Comparison of ENCODE assay signal across 1 cellular context in the genomic region with DNA sequence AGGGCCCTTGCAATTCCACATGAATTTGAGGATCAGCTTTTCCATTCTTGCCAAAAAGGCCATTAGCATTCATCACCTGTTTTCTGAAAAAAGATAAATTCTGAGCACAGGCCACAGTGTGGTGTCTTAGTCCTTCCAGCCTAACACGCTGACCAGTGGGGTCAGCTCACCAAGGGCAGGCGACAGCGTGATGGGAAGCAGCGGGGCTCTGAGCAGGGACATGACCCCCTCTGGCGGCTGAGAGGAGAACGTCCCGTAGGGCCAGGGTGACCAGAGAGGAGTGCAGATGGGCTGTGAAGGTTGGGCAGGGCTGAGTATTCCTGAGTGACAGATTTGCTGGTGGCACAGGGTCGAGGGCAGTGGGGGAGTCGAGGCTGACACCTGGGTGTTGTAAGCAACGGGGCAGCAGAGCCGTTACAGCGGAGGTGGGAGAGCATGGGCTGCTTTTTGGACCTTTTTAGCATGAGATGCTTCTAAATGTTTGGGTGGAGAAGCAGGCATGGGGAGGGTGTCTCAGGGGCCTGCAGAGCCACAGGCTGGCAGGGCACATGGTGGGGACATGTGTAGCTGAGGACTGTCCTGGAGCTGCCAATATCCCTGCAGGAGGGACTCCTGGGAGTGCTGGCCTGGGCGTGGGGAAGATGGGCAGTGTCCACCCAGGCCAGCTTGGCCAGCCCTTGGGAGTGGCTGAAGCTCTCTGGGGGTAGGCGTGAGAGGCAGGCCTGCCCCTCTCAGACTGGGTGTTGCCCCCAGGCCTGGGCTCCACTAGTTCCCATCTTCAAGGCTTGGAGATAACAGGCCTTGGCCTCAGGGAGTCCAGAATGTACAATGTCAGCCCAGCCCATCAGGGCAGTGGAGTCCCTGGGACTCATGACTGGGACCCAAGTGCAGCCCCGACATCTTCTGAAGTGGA.
A peak's percentile ranks its signal among the peaks of the same experiment; 100 is the strongest.
TF ChIP-seq lines count a peak whose summit lies in the region.

No MANE protein-coding gene starts in this region.

TF ChIP-seq in K562, 482 proteins besides CTCF, POLR2A, EP300 and RAD21 (continued from another document and continues in another):
- TF ChIP-seq HMBOX1 (IDR thresholded peaks at IDR 0.05) (peak; percentile 85), MAFG (tag; conservative IDR thresholded peaks at IDR 0.05) (no peak), NCOA2 (IDR thresholded peaks at IDR 0.05; ENCODE audit: partially characterized antibody in 2 of 2) (no peak), U2AF2 (optimal IDR thresholded peaks at IDR 0.05; ENCODE audit: low read depth, low read length) (no peak), POLR2B (IDR thresholded peaks at IDR 0.05; ENCODE audit: low read depth, partially characterized antibody) (no peak), BACH1 (tag; IDR thresholded peaks at IDR 0.05) (no peak), MAFF (IDR thresholded peaks at IDR 0.05; ENCODE audit: low read length) (no peak), ERF (CRISPR knock-in tag; IDR thresholded peaks at IDR 0.05) (no peak), JUND (IDR thresholded peaks at IDR 0.05; ENCODE audit: borderline replicate concordance, low read depth, low read length) (peak; percentile 77), JUND (tag; IDR thresholded peaks at IDR 0.05; ENCODE audit: borderline replicate concordance, low read depth, low read length) (peak; percentile 66; the same call in 1 of the 3 replicates), ZNF696 (CRISPR knock-in tag; conservative IDR thresholded peaks at IDR 0.05) (no peak), NFE2 (IDR thresholded peaks at IDR 0.05; ENCODE audit: low read depth) (no peak), ZKSCAN3 (CRISPR knock-in tag; IDR thresholded peaks at IDR 0.05) (no peak), FOXK2 (conservative IDR thresholded peaks at IDR 0.05 in 1 of 2, IDR thresholded peaks at IDR 0.05 in 1 of 2; ENCODE audit: low read depth in 2 of 2) (no peak), HBP1 (CRISPR knock-in tag; IDR thresholded peaks at IDR 0.05) (no peak), SIX5 (IDR thresholded peaks at IDR 0.05; ENCODE audit: borderline replicate concordance in 1 of 2, insufficient read depth in 1 of 2, low read depth in 1 of 2, low read length in 2 of 2) (no peak), MED1 (CRISPR knock-in tag; IDR thresholded peaks at IDR 0.05; ENCODE audit: borderline replicate concordance) (no peak), POU5F1 (IDR thresholded peaks at IDR 0.05; ENCODE audit: borderline replicate concordance, low read depth, low read length, partially characterized antibody) (peak; percentile 45), MEF2D (tag; conservative IDR thresholded peaks at IDR 0.05; ENCODE audit: low read depth) (no peak; the same call in 1 of the 2 replicates), ZNF263 (CRISPR knock-in tag; IDR thresholded peaks at IDR 0.05; ENCODE audit: borderline replicate concordance) (no peak; the same call in 1 of the 2 replicates), ZBED1 (IDR thresholded peaks at IDR 0.05) (peak; percentile 72; the same call in 1 of the 2 replicates), STAT5A (IDR thresholded peaks at IDR 0.05; ENCODE audit: borderline replicate concordance, low read length) (no peak), ZNF134 (CRISPR knock-in tag; conservative IDR thresholded peaks at IDR 0.05) (no peak), SRSF1 (IDR thresholded peaks at IDR 0.05; ENCODE audit: low read depth, low read length) (no peak), ZNF431 (CRISPR knock-in tag; IDR thresholded peaks at IDR 0.05) (no peak), ILK (tag; IDR thresholded peaks at IDR 0.05; ENCODE audit: borderline replicate concordance, low read depth) (no peak), THRA (IDR thresholded peaks at IDR 0.05) (no peak), OTX1 (CRISPR knock-in tag; IDR thresholded peaks at IDR 0.05) (no peak), ZSCAN32 (CRISPR knock-in tag; IDR thresholded peaks at IDR 0.05) (no peak), FOXP1 (CRISPR knock-in tag; IDR thresholded peaks at IDR 0.05) (no peak)
- TF ChIP-seq, protein P1, sequence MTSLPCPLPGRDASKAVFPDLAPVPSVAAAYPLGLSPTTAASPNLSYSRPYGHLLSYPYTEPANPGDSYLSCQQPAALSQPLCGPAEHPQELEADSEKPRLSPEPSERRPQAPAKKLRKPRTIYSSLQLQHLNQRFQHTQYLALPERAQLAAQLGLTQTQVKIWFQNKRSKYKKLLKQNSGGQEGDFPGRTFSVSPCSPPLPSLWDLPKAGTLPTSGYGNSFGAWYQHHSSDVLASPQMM (CRISPR knock-in tag; IDR thresholded peaks at IDR 0.05), result no peak
- TF ChIP-seq, protein P2, sequence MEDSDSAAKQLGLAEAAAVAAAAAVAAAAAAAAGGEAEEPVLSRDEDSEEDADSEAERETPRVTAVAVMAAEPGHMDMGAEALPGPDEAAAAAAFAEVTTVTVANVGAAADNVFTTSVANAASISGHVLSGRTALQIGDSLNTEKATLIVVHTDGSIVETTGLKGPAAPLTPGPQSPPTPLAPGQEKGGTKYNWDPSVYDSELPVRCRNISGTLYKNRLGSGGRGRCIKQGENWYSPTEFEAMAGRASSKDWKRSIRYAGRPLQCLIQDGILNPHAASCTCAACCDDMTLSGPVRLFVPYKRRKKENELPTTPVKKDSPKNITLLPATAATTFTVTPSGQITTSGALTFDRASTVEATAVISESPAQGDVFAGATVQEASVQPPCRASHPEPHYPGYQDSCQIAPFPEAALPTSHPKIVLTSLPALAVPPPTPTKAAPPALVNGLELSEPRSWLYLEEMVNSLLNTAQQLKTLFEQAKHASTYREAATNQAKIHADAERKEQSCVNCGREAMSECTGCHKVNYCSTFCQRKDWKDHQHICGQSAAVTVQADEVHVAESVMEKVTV (CRISPR knock-in tag; IDR thresholded peaks at IDR 0.05), result peak; percentile 90
- TF ChIP-seq, protein P3, sequence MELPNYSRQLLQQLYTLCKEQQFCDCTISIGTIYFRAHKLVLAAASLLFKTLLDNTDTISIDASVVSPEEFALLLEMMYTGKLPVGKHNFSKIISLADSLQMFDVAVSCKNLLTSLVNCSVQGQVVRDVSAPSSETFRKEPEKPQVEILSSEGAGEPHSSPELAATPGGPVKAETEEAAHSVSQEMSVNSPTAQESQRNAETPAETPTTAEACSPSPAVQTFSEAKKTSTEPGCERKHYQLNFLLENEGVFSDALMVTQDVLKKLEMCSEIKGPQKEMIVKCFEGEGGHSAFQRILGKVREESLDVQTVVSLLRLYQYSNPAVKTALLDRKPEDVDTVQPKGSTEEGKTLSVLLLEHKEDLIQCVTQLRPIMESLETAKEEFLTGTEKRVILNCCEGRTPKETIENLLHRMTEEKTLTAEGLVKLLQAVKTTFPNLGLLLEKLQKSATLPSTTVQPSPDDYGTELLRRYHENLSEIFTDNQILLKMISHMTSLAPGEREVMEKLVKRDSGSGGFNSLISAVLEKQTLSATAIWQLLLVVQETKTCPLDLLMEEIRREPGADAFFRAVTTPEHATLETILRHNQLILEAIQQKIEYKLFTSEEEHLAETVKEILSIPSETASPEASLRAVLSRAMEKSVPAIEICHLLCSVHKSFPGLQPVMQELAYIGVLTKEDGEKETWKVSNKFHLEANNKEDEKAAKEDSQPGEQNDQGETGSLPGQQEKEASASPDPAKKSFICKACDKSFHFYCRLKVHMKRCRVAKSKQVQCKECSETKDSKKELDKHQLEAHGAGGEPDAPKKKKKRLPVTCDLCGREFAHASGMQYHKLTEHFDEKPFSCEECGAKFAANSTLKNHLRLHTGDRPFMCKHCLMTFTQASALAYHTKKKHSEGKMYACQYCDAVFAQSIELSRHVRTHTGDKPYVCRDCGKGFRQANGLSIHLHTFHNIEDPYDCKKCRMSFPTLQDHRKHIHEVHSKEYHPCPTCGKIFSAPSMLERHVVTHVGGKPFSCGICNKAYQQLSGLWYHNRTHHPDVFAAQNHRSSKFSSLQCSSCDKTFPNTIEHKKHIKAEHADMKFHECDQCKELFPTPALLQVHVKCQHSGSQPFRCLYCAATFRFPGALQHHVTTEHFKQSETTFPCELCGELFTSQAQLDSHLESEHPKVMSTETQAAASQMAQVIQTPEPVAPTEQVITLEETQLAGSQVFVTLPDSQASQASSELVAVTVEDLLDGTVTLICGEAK (IDR thresholded peaks at IDR 0.05), result no peak
- TF ChIP-seq, protein P3 (CRISPR knock-in tag; IDR thresholded peaks at IDR 0.05), result no peak
